12 cellular contexts compared by ENCODE assay signal in genomic region chrX:100687128-100687527, GRCh38. TPM values are rescaled to one million over a fixed set of nuclear protein-coding genes. Genes with fewer than 3 reads are reported as not detected.
A peak's percentile ranks its signal among the peaks of the same experiment; 100 is the strongest.
DNase-seq lines count a peak whose midpoint lies in the region; ATAC-seq and TF ChIP-seq lines count a peak whose summit lies in the region.
"Had no signal": no experiment of that assay in that cellular context is flagged by ENCODE, and none has a peak within 500 bp of the region (broad histone marks: within the 10 kb centered on the region; RNA-seq: fewer than 3 reads in every experiment).

No MANE protein-coding gene starts in this region.

- peaks cover 21% of the 10 kb centered on the region for H3K4me1 Mint-ChIP-seq in activated naive CD8-positive, alpha-beta T cell treated with anti-CD3 and anti-CD28 coated beads for 36 hours

- no peak overlapping the region for H3K4me3 ChIP-seq in upper lobe of right lung
- H3K4me3 ChIP-seq: esophagus squamous epithelium, left lung had no signal

- no peak overlapping the region for H3K27ac ChIP-seq in upper lobe of right lung
- H3K27ac ChIP-seq: esophagus squamous epithelium, left lung had no signal

- no peaks in the 10 kb centered on the region for H3K9me3 ChIP-seq in upper lobe of right lung
- H3K9me3 ChIP-seq: esophagus squamous epithelium, left lung had no signal

- TF ChIP-seq CTCF in GM13977 (IDR thresholded peaks at IDR 0.05; ENCODE audit: extremely low read depth, insufficient read depth, missing control alignments): no peak
- TF ChIP-seq CTCF in upper lobe of right lung (IDR thresholded peaks at IDR 0.05): no peak

- no peaks in the 10 kb centered on the region for H3K27me3 ChIP-seq in upper lobe of right lung
- H3K27me3 ChIP-seq: esophagus squamous epithelium had no signal

- ATAC-seq in GM18511 (IDR thresholded peaks at IDR 0.05; ENCODE audit: unreplicated experiment): peak; percentile 63
- peak; percentile 31 for ATAC-seq in GM21367 (IDR thresholded peaks at IDR 0.05; ENCODE audit: unreplicated experiment)
- ATAC-seq in HG03103 (IDR thresholded peaks at IDR 0.05; ENCODE audit: low read depth, unreplicated experiment): peak; percentile 35
- no peak for ATAC-seq in upper lobe of right lung
- ATAC-seq in Right ventricle myocardium inferior: no peak
- ATAC-seq: left lung had no signal

- peaks cover 21% of the 10 kb centered on the region for H3K27me3 Mint-ChIP-seq in activated naive CD8-positive, alpha-beta T cell treated with anti-CD3 and anti-CD28 coated beads for 36 hours

- intact Hi-C loops in upper lobe of right lung (cut with DNase I) (loop anchor here (10.0 kb wide), 1 partner anchor 78 kb away; no protein-coding TSS in a partner anchor), Right ventricle myocardium inferior (cut with DNase I) (loop anchor here (5.0 kb wide), 1 partner anchor 600 kb away; no protein-coding TSS in a partner anchor)

- DNase-seq in activated naive CD8-positive, alpha-beta T cell treated with anti-CD3 and anti-CD28 coated beads for 36 hours: peak; percentile 40
- DNase-seq in SIG-M5 treated with dmso at 0.1 percent for 504 hours (lab: John Stamatoyannopoulos, UW; ENCODE audit: unreplicated experiment) (no peak), GM13977 (ENCODE audit: low spot score) (no peak), upper lobe of right lung (no peak), Right ventricle myocardium inferior (ENCODE audit: missing footprints) (no peak)
- DNase-seq: esophagus squamous epithelium, left lung, NCI-H187, RPMI8226 had no signal

- no peaks in the 10 kb centered on the region for H3K9me3 Mint-ChIP-seq in activated naive CD8-positive, alpha-beta T cell treated with anti-CD3 and anti-CD28 coated beads for 36 hours

- in situ Hi-C loops in GM13977 (cut with MboI; ENCODE audit: low pct_unique_long_range_greater_than_20kb, low sequenced_read_pairs, unreplicated experiment): loop anchor here (5.0 kb wide), 1 partner anchor 80 kb away; no protein-coding TSS in a partner anchor

- H3K4me3 Mint-ChIP-seq in activated naive CD8-positive, alpha-beta T cell treated with anti-CD3 and anti-CD28 coated beads for 36 hours: peak overlapping the region; percentile 22

- peak overlapping the region; percentile 48 for H3K27ac Mint-ChIP-seq in activated naive CD8-positive, alpha-beta T cell treated with anti-CD3 and anti-CD28 coated beads for 36 hours

- H3K36me3 Mint-ChIP-seq in activated naive CD8-positive, alpha-beta T cell treated with anti-CD3 and anti-CD28 coated beads for 36 hours: no peaks in the 10 kb centered on the region

- no peaks in the 10 kb centered on the region for H3K36me3 ChIP-seq in upper lobe of right lung
- H3K36me3 ChIP-seq: left lung had no signal

- H3K4me1 ChIP-seq in upper lobe of right lung: no peaks in the 10 kb centered on the region
- H3K4me1 ChIP-seq: left lung had no signal

RNA-seq across cellular contexts. Expression of gene SRPX2, which starts 43.1 kb away (rescaled TPM):
- total RNA-seq in activated naive CD8-positive, alpha-beta T cell treated with anti-CD3 and anti-CD28 coated beads for 36 hours: not detected
- total RNA-seq in upper lobe of right lung (39.1 TPM), Right ventricle myocardium inferior (9.7 TPM)

RNA-seq across cellular contexts. Expression of gene SYTL4, which starts 44.8 kb away (rescaled TPM):
- total RNA-seq in activated naive CD8-positive, alpha-beta T cell treated with anti-CD3 and anti-CD28 coated beads for 36 hours: not detected
- total RNA-seq in upper lobe of right lung (16.4 TPM), Right ventricle myocardium inferior (2.2 TPM)

RNA-seq across cellular contexts. Expression of gene TSPAN6, which starts 50.5 kb away (rescaled TPM):
- total RNA-seq in activated naive CD8-positive, alpha-beta T cell treated with anti-CD3 and anti-CD28 coated beads for 36 hours: under 1 TPM; 0.43 to 0.52 TPM
- total RNA-seq in upper lobe of right lung: 13.9 TPM
- 5.0 TPM for total RNA-seq in Right ventricle myocardium inferior

Comparison
In these comparisons a context has a peak if more than half of its experiments do, and no peak if none do; other contexts are left out.
1. ATAC-seq: peak in GM18511 (single experiment), GM21367 (single experiment) and HG03103 (single experiment); none in upper lobe of right lung (single experiment) and Right ventricle myocardium inferior (single experiment).
2. RNA of gene SRPX2, which starts 43.1 kb away (total RNA-seq): 39.1 TPM in upper lobe of right lung (single experiment) and 9.7 TPM in Right ventricle myocardium inferior (single experiment); not detected in activated naive CD8-positive, alpha-beta T cell treated with anti-CD3 and anti-CD28 coated beads for 36 hours; every median in the first group is over 10 times any median in the second.